In genomic region chr4:109294006-109294405, GRCh38 we compare ENCODE assay signal across 8 cellular contexts. TPM values are rescaled to one million over a fixed set of nuclear protein-coding genes. Genes with fewer than 3 reads are reported as not detected.
A peak's percentile ranks its signal among the peaks of the same experiment; 100 is the strongest.
DNase-seq lines count a peak whose midpoint lies in the region; ATAC-seq and TF ChIP-seq lines count a peak whose summit lies in the region.

No MANE protein-coding gene starts in this region.

- DNase-seq in activated T-cell treated with anti-CD3 and anti-CD28 coated beads, Interleukin-2, amount 50 U/mL, for 72 hours, result peak; percentile 34 to 40
- DNase-seq in activated T-cell treated with anti-CD3 and anti-CD28 coated beads, Interleukin-2, amount 50 U/mL, for 1 hour, result no peak
- peak; percentile 44 for DNase-seq in HT1080 (ENCODE audit: low read depth)
- DNase-seq in activated naive CD4-positive, alpha-beta T cell treated with anti-CD3 and anti-CD28 coated beads, Interleukin-2, amount 50 U/mL, for 72 hours (ENCODE audit: low spot score in 2 of 2), result peak in 1 of 2 donors; percentile 14
- DNase-seq in progenitor cell of endocrine pancreas (ENCODE audit: low spot score, unreplicated experiment), result no peak
- no peak for DNase-seq in hypothalamus (lab: John Stamatoyannopoulos, UW)
- no peak for DNase-seq in activated T-cell treated with anti-CD3 and anti-CD28 coated beads, Interleukin-2, amount 50 U/mL, for 24 hours

- no peaks in the 10 kb centered on the region for H3K9me3 Mint-ChIP-seq in activated T-cell treated with anti-CD3 and anti-CD28 coated beads, Interleukin-2, amount 50 U/mL, for 72 hours
- H3K9me3 Mint-ChIP-seq in activated naive CD4-positive, alpha-beta T cell treated with anti-CD3 and anti-CD28 coated beads, Interleukin-2, amount 50 U/mL, for 72 hours, result no peaks in the 10 kb centered on the region
- no peaks in the 10 kb centered on the region for H3K9me3 Mint-ChIP-seq in progenitor cell of endocrine pancreas (ENCODE audit: low read depth)
- no peaks in the 10 kb centered on the region for H3K9me3 Mint-ChIP-seq in activated T-cell treated with anti-CD3 and anti-CD28 coated beads, Interleukin-2, amount 50 U/mL, for 24 hours

- TF ChIP-seq CTCF in progenitor cell of endocrine pancreas (IDR thresholded peaks at IDR 0.05; ENCODE audit: unreplicated experiment), result peak; percentile 64

- peaks cover 7% of the 10 kb centered on the region for H3K27me3 Mint-ChIP-seq in activated T-cell treated with anti-CD3 and anti-CD28 coated beads, Interleukin-2, amount 50 U/mL, for 72 hours (ENCODE audit: low read depth)
- no peaks in the 10 kb centered on the region for H3K27me3 Mint-ChIP-seq in progenitor cell of endocrine pancreas
- H3K27me3 Mint-ChIP-seq in activated T-cell treated with anti-CD3 and anti-CD28 coated beads, Interleukin-2, amount 50 U/mL, for 24 hours, result peaks cover 32% of the 10 kb centered on the region

- no peaks in the 10 kb centered on the region for H3K36me3 Mint-ChIP-seq in activated T-cell treated with anti-CD3 and anti-CD28 coated beads, Interleukin-2, amount 50 U/mL, for 72 hours (ENCODE audit: insufficient read depth in 2 of 2)
- no peaks in the 10 kb centered on the region for H3K36me3 Mint-ChIP-seq in activated naive CD4-positive, alpha-beta T cell treated with anti-CD3 and anti-CD28 coated beads, Interleukin-2, amount 50 U/mL, for 72 hours
- no peaks in the 10 kb centered on the region for H3K36me3 Mint-ChIP-seq in progenitor cell of endocrine pancreas (ENCODE audit: insufficient read depth)
- H3K36me3 Mint-ChIP-seq in activated T-cell treated with anti-CD3 and anti-CD28 coated beads, Interleukin-2, amount 50 U/mL, for 24 hours (ENCODE audit: low read depth), result no peaks in the 10 kb centered on the region

- no peak overlapping the region for H3K4me3 Mint-ChIP-seq in activated T-cell treated with anti-CD3 and anti-CD28 coated beads, Interleukin-2, amount 50 U/mL, for 72 hours
- no peak overlapping the region for H3K4me3 Mint-ChIP-seq in progenitor cell of endocrine pancreas (ENCODE audit: low read depth)
- H3K4me3 Mint-ChIP-seq in activated T-cell treated with anti-CD3 and anti-CD28 coated beads, Interleukin-2, amount 50 U/mL, for 24 hours, result no peak overlapping the region

- peak; percentile 57 to 73 for ATAC-seq in activated T-cell treated with anti-CD3 and anti-CD28 coated beads, Interleukin-2, amount 50 U/mL, for 72 hours (replicated peaks in 1 of 2)
- ATAC-seq in GM21786 (IDR thresholded peaks at IDR 0.05; ENCODE audit: unreplicated experiment), result peak; percentile 95
- ATAC-seq in activated naive CD4-positive, alpha-beta T cell treated with anti-CD3 and anti-CD28 coated beads, Interleukin-2, amount 50 U/mL, for 72 hours, result peak; percentile 50 to 65

- H3K4me1 Mint-ChIP-seq in activated T-cell treated with anti-CD3 and anti-CD28 coated beads, Interleukin-2, amount 50 U/mL, for 72 hours (ENCODE audit: low read depth), result no peaks in the 10 kb centered on the region
- H3K4me1 Mint-ChIP-seq in progenitor cell of endocrine pancreas (ENCODE audit: low read depth), result no peaks in the 10 kb centered on the region
- H3K4me1 Mint-ChIP-seq in activated T-cell treated with anti-CD3 and anti-CD28 coated beads, Interleukin-2, amount 50 U/mL, for 24 hours (ENCODE audit: low read depth), result no peaks in the 10 kb centered on the region

- no peak overlapping the region for H3K27ac Mint-ChIP-seq in activated T-cell treated with anti-CD3 and anti-CD28 coated beads, Interleukin-2, amount 50 U/mL, for 72 hours
- H3K27ac Mint-ChIP-seq in activated naive CD4-positive, alpha-beta T cell treated with anti-CD3 and anti-CD28 coated beads, Interleukin-2, amount 50 U/mL, for 72 hours, result no peak overlapping the region
- H3K27ac Mint-ChIP-seq in progenitor cell of endocrine pancreas, result no peak overlapping the region
- no peak overlapping the region for H3K27ac Mint-ChIP-seq in activated T-cell treated with anti-CD3 and anti-CD28 coated beads, Interleukin-2, amount 50 U/mL, for 24 hours

RNA-seq across cellular contexts. Expression of gene COL25A1, which starts 8.5 kb away (rescaled TPM):
- under 1 TPM; 0.05 to 0.14 TPM for total RNA-seq in activated T-cell treated with anti-CD3 and anti-CD28 coated beads, Interleukin-2, amount 50 U/mL, for 72 hours
- total RNA-seq in HT1080 (2014; rRNA removed; shearing (Covaris generic)), result 0.06 TPM in 1 of 2 replicates, not detected in the other
- 0.01 TPM in 1 of 2 replicates, not detected in the other for polyA plus RNA-seq in HT1080 (2015; cell fraction: cytosol; rRNA removed)
- polyA plus RNA-seq in HT1080 (2015; cell fraction: nucleus; rRNA removed), result 0.02 and 0.09 TPM in 2 replicates
- total RNA-seq in activated naive CD4-positive, alpha-beta T cell treated with anti-CD3 and anti-CD28 coated beads, Interleukin-2, amount 50 U/mL, for 72 hours, result not detected
- 3.8 and 3.9 TPM in 2 replicates for total RNA-seq in progenitor cell of endocrine pancreas

Comparison
In these comparisons a context has a peak if more than half of its experiments do, and no peak if none do; other contexts are left out.
1. DNase-seq: peak in activated T-cell treated with anti-CD3 and anti-CD28 coated beads, Interleukin-2, amount 50 U/mL, for 72 hours (2 of 2) and HT1080 (single experiment); none in activated T-cell treated with anti-CD3 and anti-CD28 coated beads, Interleukin-2, amount 50 U/mL, for 1 hour (single experiment), progenitor cell of endocrine pancreas (single experiment), hypothalamus (0 of 51) and activated T-cell treated with anti-CD3 and anti-CD28 coated beads, Interleukin-2, amount 50 U/mL, for 24 hours (single experiment).
2. Peak in every context shown above with its lines, with median percentiles within 50 percentile points of each other: ATAC-seq.